8 cellular contexts compared by ENCODE assay signal in the genomic region with DNA sequence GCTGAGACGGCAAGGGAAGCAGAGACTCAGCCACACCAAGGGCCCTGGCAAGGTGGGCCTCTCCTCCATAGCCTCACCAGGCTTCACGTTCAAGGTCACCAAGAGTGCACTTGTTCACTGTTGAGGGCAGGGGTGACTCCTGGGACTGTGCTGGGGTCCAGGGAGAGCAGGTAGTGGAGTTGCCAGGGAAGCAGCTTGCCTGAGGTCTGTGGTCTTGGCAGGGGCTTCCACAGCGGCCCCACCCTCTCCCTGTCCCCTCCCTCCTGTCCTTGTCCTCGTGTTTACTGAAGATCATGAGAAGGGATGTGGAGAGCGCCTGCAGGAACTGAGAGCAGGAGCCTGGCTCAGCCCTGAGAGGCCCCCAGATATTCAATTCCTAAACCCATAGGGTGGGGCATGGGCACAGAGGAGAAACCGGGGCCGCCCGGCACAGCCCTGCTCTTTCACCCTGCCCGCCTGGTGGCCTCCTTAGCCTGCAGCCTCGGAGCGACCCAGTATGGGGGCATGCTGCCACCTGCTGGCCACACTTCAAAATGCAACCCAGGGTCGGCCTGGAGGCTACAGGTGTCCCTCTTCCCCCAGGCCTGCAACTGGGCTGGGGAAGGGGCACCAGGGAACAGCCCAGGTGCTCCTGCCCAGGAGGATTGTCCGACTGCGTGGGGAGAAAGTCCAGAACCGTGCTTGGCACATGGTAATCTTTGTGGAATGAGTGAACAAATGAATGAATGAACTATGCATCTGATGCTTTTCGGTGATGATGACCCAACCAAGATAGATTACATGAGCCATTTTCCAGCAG. TPM values are rescaled to one million over a fixed set of nuclear protein-coding genes. Genes with fewer than 3 reads are reported as not detected.
DNase-seq lines count a peak whose midpoint lies in the region; ATAC-seq and TF ChIP-seq lines count a peak whose summit lies in the region.
"Not testable (repeated sequence)": the region's sequence is repeated elsewhere in the genome, so short reads cannot be mapped to it uniquely, and the experiment has no call there.

No MANE protein-coding gene starts in this region.

- POLR2A ChIA-PET in A673 (lab: Charles Lee; ENCODE audit: low non-redundant PET), result not testable (repeated sequence)

- not testable (repeated sequence) for H3K27me3 ChIP-seq in A673 (replicated peaks; ENCODE audit: insufficient read depth, low read depth, low read length, poor library complexity)

- not testable (repeated sequence) for H3K4me1 ChIP-seq in A673 (ENCODE audit: insufficient read depth, low read length, poor library complexity, severe bottlenecking)

- peak overlapping the region in 1 of 5 experiments; percentile 44 for H3K27ac Mint-ChIP-seq in brain

- CTCF ChIA-PET in A673 (lab: Charles Lee), result interaction anchor here (1.7 kb wide), 1 partner anchor 111 kb away, joined by 5 read pairs; no protein-coding TSS in a partner anchor

- H3K4me1 Mint-ChIP-seq in brain, result not testable (repeated sequence)

- intact Hi-C loops in A673 (cut with micrococcal nuclease; ENCODE audit: unreplicated experiment), result loop anchor here (5.0 kb wide), 3 partner anchors 103 to 588 kb away; no protein-coding TSS in a partner anchor

- H3K9me3 Mint-ChIP-seq in brain, result not testable (repeated sequence)

- H3K36me3 ChIP-seq in A673 (ENCODE audit: insufficient read depth, low read length, poor library complexity, severe bottlenecking), result not testable (repeated sequence)

- not testable (repeated sequence) for H3K4me3 Mint-ChIP-seq in brain

- peak; percentile 82 for TF ChIP-seq CTCF in A673 (conservative IDR thresholded peaks at IDR 0.05; ENCODE audit: low read depth, low read length)
- TF ChIP-seq CTCF in WI38 (IDR thresholded peaks at IDR 0.05; ENCODE audit: low read depth, low read length), result peak; percentile 67
- peak; percentile 93 to 96 for TF ChIP-seq CTCF in brain (conservative IDR thresholded peaks at IDR 0.05)

- not testable (repeated sequence) for H3K9me3 ChIP-seq in A673 (ENCODE audit: low read depth, low read length, poor library complexity, severe bottlenecking)

- not testable (repeated sequence) for BruUV-seq in A673 (replicated peaks; lab: Mats Ljungman, UMichigan)

- H3K27ac ChIP-seq in A673 (ENCODE audit: low read depth, low read length, poor library complexity, severe bottlenecking), result not testable (repeated sequence)

- DNase-seq in A673 (ENCODE audit: low spot score) (peak; percentile 78), NCI-H2227 (lab: John Stamatoyannopoulos, UW; ENCODE audit: unreplicated experiment) (peak; percentile 89), iPS-NIHi7 (ENCODE audit: extremely low spot score) (peak; percentile 88)
- peak; percentile 78 to 91 for DNase-seq in stimulated activated CD4-positive, alpha-beta T cell treated with anti-CD3 and anti-CD28 coated beads, Interleukin-12 subunit alpha, Interleukin-12 subunit beta, amount 100 ng/mL, for 24 hours (ENCODE audit: low read depth in 2 of 2)

- ATAC-seq in GM18520 (IDR thresholded peaks at IDR 0.05; ENCODE audit: unreplicated experiment) (peak; percentile 81), HG03095 (IDR thresholded peaks at IDR 0.05; ENCODE audit: unreplicated experiment) (peak; percentile 65)

- H3K36me3 Mint-ChIP-seq in brain, result not testable (repeated sequence)

- H3K27me3 Mint-ChIP-seq in brain, result not testable (repeated sequence)

- H3K4me3 ChIP-seq in A673 (ENCODE audit: low read depth, low read length, poor library complexity, severe bottlenecking); WI38 (ENCODE audit: low read depth, low read length): not testable (repeated sequence)

RNA-seq across cellular contexts. Expression of gene ALPI, which starts 15.5 kb away (rescaled TPM):
- not detected in 2 replicates for total RNA-seq in A673 (2021)
- polyA plus RNA-seq in brain (ENCODE audit: insufficient read depth, low read depth, low replicate concordance), result not detected

RNA-seq across cellular contexts. Expression of gene ALPG, which starts 33.8 kb away (rescaled TPM):
- not detected in 2 replicates for total RNA-seq in A673 (2021)
- not detected for polyA plus RNA-seq in brain (ENCODE audit: insufficient read depth, low read depth, low replicate concordance)

RNA-seq across cellular contexts. Expression of gene ECEL1, which starts 47.2 kb away (rescaled TPM):
- total RNA-seq in A673 (2021), result 0.19 and 0.52 TPM in 2 replicates
- 3.7 TPM for polyA plus RNA-seq in brain (ENCODE audit: insufficient read depth, low read depth, low replicate concordance)
